ENCODE assay signal across 10 cellular contexts in genomic region chr4:109325698-109326097, GRCh38. TPM values are rescaled to one million over a fixed set of nuclear protein-coding genes. Genes with fewer than 3 reads are reported as not detected.
"Had no signal": no experiment of that assay in that cellular context is flagged by ENCODE, and none has a peak within 500 bp of the region (broad histone marks: within the 10 kb centered on the region; RNA-seq: fewer than 3 reads in every experiment).

No MANE protein-coding gene starts in this region.

- FAIRE-seq: H1, H54, HepG2 had no signal

- H3K4me3 ChIP-seq: GM23338 had no signal

- DNase-seq: H9, HCEC 1CT, KBM-7 had no signal

- H3K27ac ChIP-seq: HL-60, KMS-11 had no signal

- H3K4me2 ChIP-seq: GM23338, KMS-11 had no signal

- ATAC-seq: GM23338, HepG2 had no signal

- H3K9ac ChIP-seq: KMS-11 had no signal

- H2AFZ ChIP-seq: GM23338 had no signal

RNA-seq across cellular contexts. Expression of gene COL25A1, which starts 23.2 kb away (rescaled TPM):
- total RNA-seq: HepG2 had no signal
- polyA plus RNA-seq: HepG2, IgD-negative memory B cell had no signal
